8 cellular contexts compared by ENCODE assay signal in the genomic region with DNA sequence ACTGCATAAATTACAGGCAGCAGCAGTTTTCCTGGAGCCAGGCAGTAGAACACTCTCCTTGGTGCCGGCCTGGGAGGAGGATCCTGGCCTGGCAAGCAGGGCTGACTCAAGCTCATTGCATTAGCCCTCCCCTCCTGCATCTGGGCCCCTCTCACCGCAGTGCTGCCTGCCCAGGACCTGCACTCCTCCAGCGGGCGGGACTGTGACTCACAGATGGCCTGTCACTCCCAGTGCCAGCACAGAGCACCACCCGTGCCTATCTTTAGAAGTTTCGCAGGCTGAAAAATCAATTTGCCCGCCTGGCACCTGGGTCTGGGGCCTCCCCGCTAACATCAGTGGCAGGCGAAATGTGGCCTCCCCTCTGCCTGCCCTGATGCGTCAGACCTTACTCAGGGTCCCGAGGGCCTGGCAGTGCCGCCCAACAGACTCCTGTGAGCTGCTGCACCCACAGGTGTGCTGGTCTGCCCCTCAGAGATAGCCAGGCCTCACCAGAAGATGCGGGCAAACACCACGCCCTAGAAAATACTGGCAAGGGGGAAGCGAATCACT.
A peak's percentile ranks its signal among the peaks of the same experiment; 100 is the strongest.
DNase-seq lines count a peak whose midpoint lies in the region; ATAC-seq, FAIRE-seq and TF ChIP-seq lines count a peak whose summit lies in the region.

No MANE protein-coding gene starts in this region.

- no peaks in the 10 kb centered on the region for H3K9me3 ChIP-seq in right lobe of liver
- H3K9me3 ChIP-seq in HepG2 (ENCODE audit: low read length) = no peaks in the 10 kb centered on the region
- H3K9me3 ChIP-seq in aorta (ENCODE audit: control insufficient read depth, low read length) = no peaks in the 10 kb centered on the region

- no peak overlapping the region for H3K27ac ChIP-seq in right lobe of liver
- H3K27ac ChIP-seq in HepG2 (ENCODE audit: extremely low read length, insufficient read depth, low read length) = no peak overlapping the region
- H3K27ac ChIP-seq in aorta (ENCODE audit: low read depth in 1 of 2, low read length in 2 of 2) = peak overlapping the region; percentile 6 to 72

- ATAC-seq in right lobe of liver (peak; percentile 65 to 92 (median 72)), HepG2 (no peak), aorta (ENCODE audit: low FRiP score) (peak; percentile 78), GM18502 (IDR thresholded peaks at IDR 0.05; ENCODE audit: poor library complexity, unreplicated experiment) (no peak)

- no peak for TF ChIP-seq RAD21 in HepG2 (CRISPR knock-in tag; IDR thresholded peaks at IDR 0.05)

- H3K27me3 ChIP-seq in right lobe of liver (no peaks in the 10 kb centered on the region), HepG2 (ENCODE audit: control insufficient read depth in 1 of 2, insufficient read depth in 2 of 2, low read length in 2 of 2) (peaks cover 0 to 14% of the 10 kb centered on the region in 2 experiments; a peak in 3 of 5 replicates), kidney epithelial cell (ENCODE audit: control insufficient read depth, insufficient read depth, low read length) (no peaks in the 10 kb centered on the region), aorta (ENCODE audit: control insufficient read depth in 1 of 2, insufficient read depth in 2 of 2, low read length in 1 of 2) (no peaks in the 10 kb centered on the region)

- H3K4me3 ChIP-seq in right lobe of liver (no peak overlapping the region), HepG2 (replicated peaks in 1 of 3; ENCODE audit: insufficient read depth in 1 of 3, low read depth in 2 of 3, low read length in 3 of 3) (no peak overlapping the region), kidney epithelial cell (ENCODE audit: low read depth, low read length) (no peak overlapping the region), aorta (ENCODE audit: low read length in 2 of 2) (no peak overlapping the region)

- DNase-seq in right lobe of liver (peak in 1 of 3 donors; percentile 56), HepG2 (ENCODE audit: low spot score) (no peak), anterior cingulate cortex (lab: John Stamatoyannopoulos, UW) (peak in 45 of 58 donors; percentile 20 to 81 (median 52)), kidney epithelial cell (ENCODE audit: low read depth) (peak; percentile 89), aorta (peak; percentile 90 to 94), NOMO-1 (lab: John Stamatoyannopoulos, UW; ENCODE audit: unreplicated experiment in 2 of 2) (no peak)
- DNase-seq in effector CD8-positive, alpha-beta T cell (lab: John Stamatoyannopoulos, UW) = no peak

- TF ChIP-seq POLR2A in right lobe of liver (IDR thresholded peaks at IDR 0.05) (no peak), HepG2 (IDR thresholded peaks at IDR 0.05; ENCODE audit: insufficient read depth in 1 of 2, low read depth in 2 of 2, low read length in 2 of 2) (no peak)

- POLR2A ChIA-PET in HepG2 (lab: Yijun Ruan, JAX) = no interaction called here

- no peaks in the 10 kb centered on the region for H4K20me1 ChIP-seq in HepG2 (ENCODE audit: insufficient read depth, low read length)

- CTCF ChIA-PET in HepG2 (lab: Yijun Ruan, JAX; ENCODE audit: low intra/inter-chr PET ratio, low total read pairs) = no interaction called here

- H3K79me2 ChIP-seq in HepG2 (ENCODE audit: insufficient read depth, low read length) = no peaks in the 10 kb centered on the region

- in situ Hi-C loops in HepG2 (cut with HindIII; ENCODE audit: extremely low pct_ligation_motif_present, low pct_unique_long_range_greater_than_20kb) = no loop called here

- no peak for FAIRE-seq in HepG2 (lab: Jason Lieb, UNC)

- H3K4me2 ChIP-seq in HepG2 (ENCODE audit: low read depth, low read length) = no peak overlapping the region

- no peak overlapping the region for H3K9ac ChIP-seq in HepG2 (ENCODE audit: insufficient read depth, low read depth, low read length)

- H3K4me1 ChIP-seq in right lobe of liver (no peaks in the 10 kb centered on the region), HepG2 (ENCODE audit: insufficient read depth, low read length) (no peaks in the 10 kb centered on the region), aorta (ENCODE audit: control insufficient read depth in 1 of 2, insufficient read depth in 2 of 2, low read length in 2 of 2) (peaks cover 6% of the 10 kb centered on the region in 2 donors)

- no peak for TF ChIP-seq EP300 in HepG2 (IDR thresholded peaks at IDR 0.05; ENCODE audit: low read depth in 2 of 2, low read length in 2 of 2)
- TF ChIP-seq EP300 in HepG2 (CRISPR knock-in tag; IDR thresholded peaks at IDR 0.05; ENCODE audit: borderline replicate concordance) = no peak

- no CpG with 5 or more reads among the region's 15 CpGs for WGBS in right lobe of liver (ENCODE audit: insufficient coverage, low coverage, low lambda C conversion rate, missing lambda C conversion rate)
- 33% methylated on average over 5 of the region's 15 CpGs for WGBS in HepG2 (ENCODE audit: low lambda C conversion rate)
- 20 to 24% methylated on average over 15 of the region's 15 CpGs for WGBS in aorta, 2 donors

- H3K36me3 ChIP-seq in right lobe of liver = no peaks in the 10 kb centered on the region
- H3K36me3 ChIP-seq in HepG2 (replicated peaks in 1 of 2; ENCODE audit: control insufficient read depth in 1 of 2, insufficient read depth in 2 of 2, low read length in 2 of 2) = no peaks in the 10 kb centered on the region
- no peaks in the 10 kb centered on the region for H3K36me3 ChIP-seq in kidney epithelial cell (ENCODE audit: control insufficient read depth, insufficient read depth, low read length)
- H3K36me3 ChIP-seq in aorta (ENCODE audit: control insufficient read depth in 1 of 2, insufficient read depth in 2 of 2, low read length in 1 of 2) = no peaks in the 10 kb centered on the region

- no peak for TF ChIP-seq CTCF in right lobe of liver (IDR thresholded peaks at IDR 0.05)
- no peak for TF ChIP-seq CTCF in HepG2 (CRISPR knock-in tag; IDR thresholded peaks at IDR 0.05)
- no peak for TF ChIP-seq CTCF in kidney epithelial cell (IDR thresholded peaks at IDR 0.05; ENCODE audit: insufficient read depth, low read length, poor library complexity, severe bottlenecking)

- no peak overlapping the region for H2AFZ ChIP-seq in HepG2 (ENCODE audit: low read length)

- intact Hi-C loops in right lobe of liver (cut with DNase I) (no loop called here), HepG2 (cut with micrococcal nuclease; ENCODE audit: unreplicated experiment) (no loop called here), aorta (cut with DNase I) (loop anchor here in 1 of 2 donors (5.0 kb wide), 1 partner anchor 118 kb away; no protein-coding TSS in a partner anchor)

- no TSS peak for BruUV-seq in HepG2 (replicated peaks; lab: Mats Ljungman, UMichigan)

TF ChIP-seq in HepG2, 621 proteins besides CTCF, POLR2A, EP300 and RAD21:
- TF ChIP-seq ZKSCAN5 (CRISPR knock-in tag; IDR thresholded peaks at IDR 0.05) (no peak), ZFP62 (CRISPR knock-in tag; IDR thresholded peaks at IDR 0.05) (no peak)

Comparison
In these comparisons a context has a peak if more than half of its experiments do, and no peak if none do; other contexts are left out.
1. ATAC-seq: peak in right lobe of liver (4 of 4) and aorta (single experiment); none in HepG2 (single experiment) and GM18502 (single experiment).
2. DNase-seq: peak in anterior cingulate cortex (45 of 58), kidney epithelial cell (single experiment) and aorta (2 of 2); none in HepG2 (single experiment), effector CD8-positive, alpha-beta T cell (single experiment) and NOMO-1 (0 of 2).
3. H3K27ac ChIP-seq: peak in aorta (2 of 2); none in right lobe of liver (0 of 3) and HepG2 (single experiment).